Comparison of ENCODE assay signal across 10 cellular contexts in the genomic region with DNA sequence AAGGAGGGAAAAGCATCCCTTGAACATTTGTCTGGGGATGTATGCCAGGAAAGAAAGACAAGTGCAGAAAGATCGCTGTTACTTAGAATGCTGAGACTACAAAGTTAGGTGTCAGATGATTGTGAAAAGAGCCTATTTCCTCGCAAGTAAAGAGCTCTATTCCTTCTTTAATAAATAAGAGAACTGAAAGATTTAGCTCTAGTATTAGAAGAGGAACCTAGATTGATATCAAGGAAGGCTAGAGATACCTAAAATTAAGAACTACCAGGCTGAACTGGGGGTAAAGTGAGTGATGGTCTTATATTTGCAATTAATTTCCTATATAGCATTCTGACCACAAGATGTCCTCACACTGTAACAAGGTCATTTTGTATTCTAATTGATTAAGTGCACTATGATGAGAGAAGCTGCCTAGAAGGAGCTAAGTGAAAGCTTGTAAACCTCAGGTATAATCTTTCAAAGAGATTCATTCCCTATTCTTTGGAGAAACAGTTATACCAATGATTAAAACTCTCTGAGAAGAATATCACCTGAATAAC.
DNase-seq lines count a peak whose midpoint lies in the region; ATAC-seq, FAIRE-seq and TF ChIP-seq lines count a peak whose summit lies in the region.
"Had no signal": no experiment of that assay in that cellular context is flagged by ENCODE, and none has a peak within 500 bp of the region (broad histone marks: within the 10 kb centered on the region; RNA-seq: fewer than 3 reads in every experiment).

No MANE protein-coding gene starts in this region.

- no peak for ATAC-seq in GM21447 (IDR thresholded peaks at IDR 0.05; ENCODE audit: unreplicated experiment)

- H2AK5ac ChIP-seq in H1 (ENCODE audit: low read depth, low read length) = no peak overlapping the region

- POLR2A ChIA-PET in H1 (lab: Charles Lee; ENCODE audit: partially characterized antibody) = no interaction called here

- H4K8ac ChIP-seq in H1 (ENCODE audit: extremely low read depth, insufficient read depth, low read length) = no peak overlapping the region

- H3K18ac ChIP-seq in H1 (ENCODE audit: extremely low read depth, low read length) = no peak overlapping the region

- H3K27me3 ChIP-seq in H1 (replicated peaks in 1 of 4; ENCODE audit: control insufficient read depth in 3 of 4, extremely low read depth in 1 of 4, insufficient read depth in 3 of 4, low read length in 3 of 4) = no peaks in the 10 kb centered on the region
- no peaks in the 10 kb centered on the region for H3K27me3 ChIP-seq in parathyroid adenoma (ENCODE audit: control insufficient read depth, insufficient read depth, low read length)
- H3K27me3 ChIP-seq: colonic mucosa had no signal

- H3K4me1 ChIP-seq in H1 (replicated peaks in 1 of 4; ENCODE audit: control insufficient read depth in 3 of 4, insufficient read depth in 4 of 4, low read length in 3 of 4) = peaks cover 0 to 6% (median 3%) of the 10 kb centered on the region in 4 experiments; a peak in 6 of 7 replicates
- H3K4me1 ChIP-seq in parathyroid adenoma = peaks cover 4% of the 10 kb centered on the region
- H3K4me1 ChIP-seq: colonic mucosa had no signal

- no peak overlapping the region for H2BK120ac ChIP-seq in H1 (replicated peaks; ENCODE audit: low read depth, low read length)

- no peak overlapping the region for H3K4ac ChIP-seq in H1 (replicated peaks; ENCODE audit: insufficient read length, low read depth, low read length)

- H3K9ac ChIP-seq in H1 (replicated peaks in 1 of 4; ENCODE audit: extremely low read depth in 1 of 4, low read depth in 3 of 4, low read length in 3 of 4) = no peak overlapping the region
- no peak overlapping the region for H3K9ac ChIP-seq in parathyroid adenoma

- H4K91ac ChIP-seq in H1 (replicated peaks; ENCODE audit: insufficient read length, low read length) = no peak overlapping the region

- H3K4me2 ChIP-seq in H1 (ENCODE audit: insufficient read depth in 1 of 2, low read depth in 2 of 2, low read length in 2 of 2) (no peak overlapping the region), parathyroid adenoma (ENCODE audit: low read length) (no peak overlapping the region)

- no peak overlapping the region for H4K5ac ChIP-seq in H1 (ENCODE audit: insufficient read length, low read depth, low read length)

- H2BK15ac ChIP-seq in H1 (ENCODE audit: low read length) = no peak overlapping the region

- H3K79me1 ChIP-seq in H1 (ENCODE audit: low read depth, low read length) = no peaks in the 10 kb centered on the region

- H3K79me2 ChIP-seq in H1 (ENCODE audit: control insufficient read depth in 1 of 2, insufficient read depth in 2 of 2, low read length in 2 of 2) (peaks cover 2 to 3% of the 10 kb centered on the region in 2 experiments; a peak in 1 of 4 replicates), parathyroid adenoma (peaks cover 4% of the 10 kb centered on the region)

- no peak for TF ChIP-seq POLR2A in H1 (IDR thresholded peaks at IDR 0.05; ENCODE audit: control extremely low read depth in 1 of 2, low read depth in 2 of 2, low read length in 2 of 2)

- WGBS in H1 (ENCODE audit: extremely low coverage in 1 of 2, insufficient coverage in 1 of 2, insufficient read length in 1 of 2, insufficient replicate concordance in 2 of 2, low coverage in 1 of 2, low lambda C conversion rate in 2 of 2, missing lambda C conversion rate in 1 of 2), 2 experiments = 87% methylated on average over 2 of the region's 2 CpGs; no CpG with 5 or more reads in 1 of the 2 experiments

- no peak overlapping the region for H2AFZ ChIP-seq in H1 (ENCODE audit: low read length)
- no peak overlapping the region for H2AFZ ChIP-seq in parathyroid adenoma

- H3K14ac ChIP-seq in H1 (ENCODE audit: insufficient read length) = no peak overlapping the region

- DNase-seq in NCI-H1105 treated with DMSO at 0.1 percent for 48 hours (lab: John Stamatoyannopoulos, UW) = peak; percentile 21
- DNase-seq in NCI-H1105 (lab: John Stamatoyannopoulos, UW) = no peak
- DNase-seq in NCI-H146 (lab: John Stamatoyannopoulos, UW) = peak; percentile 3
- no peak for DNase-seq in H1 (ENCODE audit: low read depth in 1 of 2, low spot score in 2 of 2)
- DNase-seq in GM03348 (ENCODE audit: low spot score) = no peak
- DNase-seq in GM20000 (ENCODE audit: low spot score) = no peak
- DNase-seq: colonic mucosa, NCI-H345 had no signal

- no peak overlapping the region for H2BK20ac ChIP-seq in H1 (ENCODE audit: low read length)

- no peaks in the 10 kb centered on the region for H4K20me1 ChIP-seq in H1 (replicated peaks in 1 of 2; ENCODE audit: control insufficient read depth in 1 of 2, insufficient read depth in 2 of 2, low read length in 2 of 2)

- no peaks in the 10 kb centered on the region for H3K23me2 ChIP-seq in H1 (ENCODE audit: low read depth, low read length)

- peak in 1 of 2 experiments; percentile 24; a peak in 2 of 4 replicates for TF ChIP-seq RAD21 in H1 (IDR thresholded peaks at IDR 0.05 in 1 of 2, conservative IDR thresholded peaks at IDR 0.05 in 1 of 2; ENCODE audit: low read depth in 2 of 2, low read length in 2 of 2)

- TF ChIP-seq CTCF in H1 (IDR thresholded peaks at IDR 0.05; ENCODE audit: control extremely low read depth in 1 of 3, insufficient read depth in 1 of 3, low read depth in 1 of 3, low read length in 3 of 3) (peak in 2 of 3 experiments; percentile 9 to 10; a peak in 2 of 4 replicates), parathyroid adenoma (IDR thresholded peaks at IDR 0.05) (peak; percentile 13), GM20000 (IDR thresholded peaks at IDR 0.05; ENCODE audit: extremely low read depth, missing control alignments) (no peak)

- H3K27ac ChIP-seq in H1 (ENCODE audit: low read depth, low read length) = no peak overlapping the region
- H3K27ac ChIP-seq in parathyroid adenoma = no peak overlapping the region
- H3K27ac ChIP-seq: colonic mucosa had no signal

- CTCF ChIA-PET in H1 (lab: Charles Lee; ENCODE audit: partially characterized antibody) = interaction anchor here (0.9 to 4.2 kb wide), 13 partner anchors 11 to 250 kb away, joined by 3 to 41 read pairs (median 4); partner anchors contain the start of gene SSH2

- no peak overlapping the region for H2BK5ac ChIP-seq in H1 (ENCODE audit: low read depth, low read length)

- H3K36me3 ChIP-seq in H1 (ENCODE audit: control insufficient read depth in 2 of 4, insufficient read depth in 4 of 4, low read length in 3 of 4) (no peaks in the 10 kb centered on the region), parathyroid adenoma (ENCODE audit: control insufficient read depth, insufficient read depth, low read length) (no peaks in the 10 kb centered on the region)
- H3K36me3 ChIP-seq: colonic mucosa had no signal

- H3K56ac ChIP-seq in H1 (replicated peaks; ENCODE audit: insufficient read length, low read depth, low read length) = no peak overlapping the region

- TF ChIP-seq EP300 in H1 (IDR thresholded peaks at IDR 0.05; ENCODE audit: borderline replicate concordance in 1 of 2, low read depth in 2 of 2, low read length in 2 of 2) = no peak

- no peak for FAIRE-seq in H1 (lab: Jason Lieb, UNC)

- H2BK12ac ChIP-seq in H1 (ENCODE audit: low read depth, low read length) = no peak overlapping the region

- H3K4me3 ChIP-seq in H1 (ENCODE audit: extremely low read depth in 1 of 4, insufficient read depth in 2 of 4, low read depth in 3 of 4, low read length in 4 of 4) = no peak overlapping the region
- H3K4me3 ChIP-seq in parathyroid adenoma (ENCODE audit: low read depth, low read length) = no peak overlapping the region
- H3K4me3 ChIP-seq: colonic mucosa had no signal

- no peak overlapping the region for H3K23ac ChIP-seq in H1 (ENCODE audit: insufficient read length)

- H3K9me3 ChIP-seq in H1 (ENCODE audit: insufficient read depth in 2 of 2, low read depth in 1 of 2, low read length in 1 of 2) = no peaks in the 10 kb centered on the region
- no peaks in the 10 kb centered on the region for H3K9me3 ChIP-seq in parathyroid adenoma (ENCODE audit: control insufficient read depth, low read length)
- H3K9me3 ChIP-seq: colonic mucosa had no signal

TF ChIP-seq in H1, 55 proteins besides CTCF, POLR2A, EP300 and RAD21:
- no peak for TF ChIP-seq POU5F1 (IDR thresholded peaks at IDR 0.05; ENCODE audit: low read depth, low read length)
- TF ChIP-seq, protein P1, sequence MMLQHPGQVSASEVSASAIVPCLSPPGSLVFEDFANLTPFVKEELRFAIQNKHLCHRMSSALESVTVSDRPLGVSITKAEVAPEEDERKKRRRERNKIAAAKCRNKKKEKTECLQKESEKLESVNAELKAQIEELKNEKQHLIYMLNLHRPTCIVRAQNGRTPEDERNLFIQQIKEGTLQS (IDR thresholded peaks at IDR 0.05; ENCODE audit: insufficient read depth, low read depth, low read length) = no peak
- no peak for TF ChIP-seq KDM4A (IDR thresholded peaks at IDR 0.05; ENCODE audit: low read depth, low read length, severe bottlenecking)
- no peak for TF ChIP-seq YY1 (IDR thresholded peaks at IDR 0.05; ENCODE audit: low read depth, low read length)
- no peak for TF ChIP-seq TCF12 (IDR thresholded peaks at IDR 0.05; ENCODE audit: low read depth, low read length)
- TF ChIP-seq HDAC6 (IDR thresholded peaks at IDR 0.05; ENCODE audit: low read depth, low read length) = no peak
- TF ChIP-seq NRF1 (IDR thresholded peaks at IDR 0.05; ENCODE audit: low read depth, low read length) = no peak
- TF ChIP-seq CEBPB (IDR thresholded peaks at IDR 0.05; ENCODE audit: low read depth, low read length) = no peak
- TF ChIP-seq RBBP5 (IDR thresholded peaks at IDR 0.05; ENCODE audit: borderline replicate concordance, low read depth, low read length) = no peak
- no peak for TF ChIP-seq KDM5A (IDR thresholded peaks at IDR 0.05; ENCODE audit: low read length)
- no peak for TF ChIP-seq USF2 (IDR thresholded peaks at IDR 0.05; ENCODE audit: low read length)
- no peak for TF ChIP-seq SIRT6 (IDR thresholded peaks at IDR 0.05; ENCODE audit: low read length)
- no peak for TF ChIP-seq CTBP2 (IDR thresholded peaks at IDR 0.05; ENCODE audit: borderline replicate concordance, insufficient read depth, insufficient read length, low read length)
- no peak for TF ChIP-seq PHF8 (conservative IDR thresholded peaks at IDR 0.05; ENCODE audit: low read depth, low read length)
- TF ChIP-seq TEAD4 (IDR thresholded peaks at IDR 0.05; ENCODE audit: low read depth, low read length) = no peak
- TF ChIP-seq SP2 (IDR thresholded peaks at IDR 0.05; ENCODE audit: low read length) = no peak
- TF ChIP-seq GTF2F1 (IDR thresholded peaks at IDR 0.05; ENCODE audit: borderline replicate concordance, low read depth, low read length) = no peak

Comparison
In these comparisons a context has a peak if more than half of its experiments do, and no peak if none do; other contexts are left out.
1. DNase-seq: peak in NCI-H1105 treated with DMSO at 0.1 percent for 48 hours (single experiment) and NCI-H146 (single experiment); none in NCI-H1105 (single experiment), H1 (0 of 2), GM03348 (single experiment) and GM20000 (single experiment).